1 cellular context compared by ENCODE assay signal in the genomic region with DNA sequence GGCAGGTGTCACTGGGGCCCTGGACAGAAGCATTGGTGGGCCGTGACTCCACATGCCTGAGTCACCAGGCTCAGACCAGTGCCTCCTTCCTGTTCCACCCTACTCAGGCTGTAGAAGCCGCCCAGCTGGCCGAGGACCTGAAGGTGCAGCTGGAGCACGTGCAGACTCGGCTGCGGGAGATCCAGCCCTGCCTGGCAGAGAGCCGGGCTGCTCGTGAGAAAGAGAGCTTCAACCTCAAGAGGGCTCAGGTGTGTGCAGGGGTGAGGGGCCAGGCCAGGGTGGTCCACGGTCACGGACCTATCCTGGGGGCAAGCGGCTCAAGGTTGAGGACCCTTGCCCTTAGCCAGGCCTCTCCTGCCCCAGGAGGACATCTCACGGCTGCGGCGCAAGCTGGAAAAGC.
TF ChIP-seq lines count a peak whose summit lies in the region.

No MANE protein-coding gene starts in this region.

TF ChIP-seq in K562, 482 proteins besides CTCF, POLR2A, EP300 and RAD21:
- TF ChIP-seq, protein P1, sequence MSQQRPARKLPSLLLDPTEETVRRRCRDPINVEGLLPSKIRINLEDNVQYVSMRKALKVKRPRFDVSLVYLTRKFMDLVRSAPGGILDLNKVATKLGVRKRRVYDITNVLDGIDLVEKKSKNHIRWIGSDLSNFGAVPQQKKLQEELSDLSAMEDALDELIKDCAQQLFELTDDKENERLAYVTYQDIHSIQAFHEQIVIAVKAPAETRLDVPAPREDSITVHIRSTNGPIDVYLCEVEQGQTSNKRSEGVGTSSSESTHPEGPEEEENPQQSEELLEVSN (IDR thresholded peaks at IDR 0.05; ENCODE audit: borderline replicate concordance in 1 of 2, extremely low read depth in 1 of 2, insufficient read depth in 1 of 2, insufficient read length in 1 of 2, low read depth in 1 of 2, low read length in 1 of 2, poor library complexity in 1 of 2, severe bottlenecking in 1 of 2), result no peak
- TF ChIP-seq HSF4 (CRISPR knock-in tag; IDR thresholded peaks at IDR 0.05; ENCODE audit: borderline replicate concordance) (no peak), ZFP1 (CRISPR knock-in tag; IDR thresholded peaks at IDR 0.05) (no peak), ZZZ3 (IDR thresholded peaks at IDR 0.05) (no peak), ZNF41 (CRISPR knock-in tag; conservative IDR thresholded peaks at IDR 0.05) (no peak), MED1 (CRISPR knock-in tag; IDR thresholded peaks at IDR 0.05; ENCODE audit: borderline replicate concordance) (no peak), HDGF (IDR thresholded peaks at IDR 0.05) (no peak), POLR2G (IDR thresholded peaks at IDR 0.05; ENCODE audit: low read depth, low read length) (peak; percentile 65), RHOXF2B (CRISPR knock-in tag; conservative IDR thresholded peaks at IDR 0.05) (no peak), ELF4 (CRISPR knock-in tag; IDR thresholded peaks at IDR 0.05) (no peak), GTF2F1 (IDR thresholded peaks at IDR 0.05; ENCODE audit: low read depth, low read length) (no peak), RFX1 (IDR thresholded peaks at IDR 0.05) (no peak), ZNF436 (CRISPR knock-in tag; IDR thresholded peaks at IDR 0.05) (no peak), RBFOX2 (IDR thresholded peaks at IDR 0.05; ENCODE audit: low read depth, low read length) (peak; percentile 58; the same call in 1 of the 2 replicates), MTA2 (IDR thresholded peaks at IDR 0.05; ENCODE audit: low read depth) (no peak), SIX5 (IDR thresholded peaks at IDR 0.05; ENCODE audit: borderline replicate concordance in 1 of 2, insufficient read depth in 1 of 2, low read depth in 1 of 2, low read length in 2 of 2) (no peak), ZNF239 (CRISPR knock-in tag; IDR thresholded peaks at IDR 0.05) (no peak), ZNF263 (CRISPR knock-in tag; IDR thresholded peaks at IDR 0.05; ENCODE audit: borderline replicate concordance) (peak; percentile 11; the same call in 1 of the 2 replicates), POLR2AphosphoS5 (IDR thresholded peaks at IDR 0.05; ENCODE audit: control insufficient read depth, insufficient read depth, low read depth, low read length) (no peak)
- TF ChIP-seq, protein P2, sequence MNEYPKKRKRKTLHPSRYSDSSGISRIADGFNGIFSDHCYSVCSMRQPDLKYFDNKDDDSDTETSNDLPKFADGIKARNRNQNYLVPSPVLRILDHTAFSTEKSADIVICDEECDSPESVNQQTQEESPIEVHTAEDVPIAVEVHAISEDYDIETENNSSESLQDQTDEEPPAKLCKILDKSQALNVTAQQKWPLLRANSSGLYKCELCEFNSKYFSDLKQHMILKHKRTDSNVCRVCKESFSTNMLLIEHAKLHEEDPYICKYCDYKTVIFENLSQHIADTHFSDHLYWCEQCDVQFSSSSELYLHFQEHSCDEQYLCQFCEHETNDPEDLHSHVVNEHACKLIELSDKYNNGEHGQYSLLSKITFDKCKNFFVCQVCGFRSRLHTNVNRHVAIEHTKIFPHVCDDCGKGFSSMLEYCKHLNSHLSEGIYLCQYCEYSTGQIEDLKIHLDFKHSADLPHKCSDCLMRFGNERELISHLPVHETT (CRISPR knock-in tag; conservative IDR thresholded peaks at IDR 0.05 in 1 of 2, IDR thresholded peaks at IDR 0.05 in 1 of 2), result no peak
- TF ChIP-seq, protein P3, sequence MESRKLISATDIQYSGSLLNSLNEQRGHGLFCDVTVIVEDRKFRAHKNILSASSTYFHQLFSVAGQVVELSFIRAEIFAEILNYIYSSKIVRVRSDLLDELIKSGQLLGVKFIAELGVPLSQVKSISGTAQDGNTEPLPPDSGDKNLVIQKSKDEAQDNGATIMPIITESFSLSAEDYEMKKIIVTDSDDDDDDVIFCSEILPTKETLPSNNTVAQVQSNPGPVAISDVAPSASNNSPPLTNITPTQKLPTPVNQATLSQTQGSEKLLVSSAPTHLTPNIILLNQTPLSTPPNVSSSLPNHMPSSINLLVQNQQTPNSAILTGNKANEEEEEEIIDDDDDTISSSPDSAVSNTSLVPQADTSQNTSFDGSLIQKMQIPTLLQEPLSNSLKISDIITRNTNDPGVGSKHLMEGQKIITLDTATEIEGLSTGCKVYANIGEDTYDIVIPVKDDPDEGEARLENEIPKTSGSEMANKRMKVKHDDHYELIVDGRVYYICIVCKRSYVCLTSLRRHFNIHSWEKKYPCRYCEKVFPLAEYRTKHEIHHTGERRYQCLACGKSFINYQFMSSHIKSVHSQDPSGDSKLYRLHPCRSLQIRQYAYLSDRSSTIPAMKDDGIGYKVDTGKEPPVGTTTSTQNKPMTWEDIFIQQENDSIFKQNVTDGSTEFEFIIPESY (CRISPR knock-in tag; IDR thresholded peaks at IDR 0.05), result no peak
- TF ChIP-seq, protein P4, sequence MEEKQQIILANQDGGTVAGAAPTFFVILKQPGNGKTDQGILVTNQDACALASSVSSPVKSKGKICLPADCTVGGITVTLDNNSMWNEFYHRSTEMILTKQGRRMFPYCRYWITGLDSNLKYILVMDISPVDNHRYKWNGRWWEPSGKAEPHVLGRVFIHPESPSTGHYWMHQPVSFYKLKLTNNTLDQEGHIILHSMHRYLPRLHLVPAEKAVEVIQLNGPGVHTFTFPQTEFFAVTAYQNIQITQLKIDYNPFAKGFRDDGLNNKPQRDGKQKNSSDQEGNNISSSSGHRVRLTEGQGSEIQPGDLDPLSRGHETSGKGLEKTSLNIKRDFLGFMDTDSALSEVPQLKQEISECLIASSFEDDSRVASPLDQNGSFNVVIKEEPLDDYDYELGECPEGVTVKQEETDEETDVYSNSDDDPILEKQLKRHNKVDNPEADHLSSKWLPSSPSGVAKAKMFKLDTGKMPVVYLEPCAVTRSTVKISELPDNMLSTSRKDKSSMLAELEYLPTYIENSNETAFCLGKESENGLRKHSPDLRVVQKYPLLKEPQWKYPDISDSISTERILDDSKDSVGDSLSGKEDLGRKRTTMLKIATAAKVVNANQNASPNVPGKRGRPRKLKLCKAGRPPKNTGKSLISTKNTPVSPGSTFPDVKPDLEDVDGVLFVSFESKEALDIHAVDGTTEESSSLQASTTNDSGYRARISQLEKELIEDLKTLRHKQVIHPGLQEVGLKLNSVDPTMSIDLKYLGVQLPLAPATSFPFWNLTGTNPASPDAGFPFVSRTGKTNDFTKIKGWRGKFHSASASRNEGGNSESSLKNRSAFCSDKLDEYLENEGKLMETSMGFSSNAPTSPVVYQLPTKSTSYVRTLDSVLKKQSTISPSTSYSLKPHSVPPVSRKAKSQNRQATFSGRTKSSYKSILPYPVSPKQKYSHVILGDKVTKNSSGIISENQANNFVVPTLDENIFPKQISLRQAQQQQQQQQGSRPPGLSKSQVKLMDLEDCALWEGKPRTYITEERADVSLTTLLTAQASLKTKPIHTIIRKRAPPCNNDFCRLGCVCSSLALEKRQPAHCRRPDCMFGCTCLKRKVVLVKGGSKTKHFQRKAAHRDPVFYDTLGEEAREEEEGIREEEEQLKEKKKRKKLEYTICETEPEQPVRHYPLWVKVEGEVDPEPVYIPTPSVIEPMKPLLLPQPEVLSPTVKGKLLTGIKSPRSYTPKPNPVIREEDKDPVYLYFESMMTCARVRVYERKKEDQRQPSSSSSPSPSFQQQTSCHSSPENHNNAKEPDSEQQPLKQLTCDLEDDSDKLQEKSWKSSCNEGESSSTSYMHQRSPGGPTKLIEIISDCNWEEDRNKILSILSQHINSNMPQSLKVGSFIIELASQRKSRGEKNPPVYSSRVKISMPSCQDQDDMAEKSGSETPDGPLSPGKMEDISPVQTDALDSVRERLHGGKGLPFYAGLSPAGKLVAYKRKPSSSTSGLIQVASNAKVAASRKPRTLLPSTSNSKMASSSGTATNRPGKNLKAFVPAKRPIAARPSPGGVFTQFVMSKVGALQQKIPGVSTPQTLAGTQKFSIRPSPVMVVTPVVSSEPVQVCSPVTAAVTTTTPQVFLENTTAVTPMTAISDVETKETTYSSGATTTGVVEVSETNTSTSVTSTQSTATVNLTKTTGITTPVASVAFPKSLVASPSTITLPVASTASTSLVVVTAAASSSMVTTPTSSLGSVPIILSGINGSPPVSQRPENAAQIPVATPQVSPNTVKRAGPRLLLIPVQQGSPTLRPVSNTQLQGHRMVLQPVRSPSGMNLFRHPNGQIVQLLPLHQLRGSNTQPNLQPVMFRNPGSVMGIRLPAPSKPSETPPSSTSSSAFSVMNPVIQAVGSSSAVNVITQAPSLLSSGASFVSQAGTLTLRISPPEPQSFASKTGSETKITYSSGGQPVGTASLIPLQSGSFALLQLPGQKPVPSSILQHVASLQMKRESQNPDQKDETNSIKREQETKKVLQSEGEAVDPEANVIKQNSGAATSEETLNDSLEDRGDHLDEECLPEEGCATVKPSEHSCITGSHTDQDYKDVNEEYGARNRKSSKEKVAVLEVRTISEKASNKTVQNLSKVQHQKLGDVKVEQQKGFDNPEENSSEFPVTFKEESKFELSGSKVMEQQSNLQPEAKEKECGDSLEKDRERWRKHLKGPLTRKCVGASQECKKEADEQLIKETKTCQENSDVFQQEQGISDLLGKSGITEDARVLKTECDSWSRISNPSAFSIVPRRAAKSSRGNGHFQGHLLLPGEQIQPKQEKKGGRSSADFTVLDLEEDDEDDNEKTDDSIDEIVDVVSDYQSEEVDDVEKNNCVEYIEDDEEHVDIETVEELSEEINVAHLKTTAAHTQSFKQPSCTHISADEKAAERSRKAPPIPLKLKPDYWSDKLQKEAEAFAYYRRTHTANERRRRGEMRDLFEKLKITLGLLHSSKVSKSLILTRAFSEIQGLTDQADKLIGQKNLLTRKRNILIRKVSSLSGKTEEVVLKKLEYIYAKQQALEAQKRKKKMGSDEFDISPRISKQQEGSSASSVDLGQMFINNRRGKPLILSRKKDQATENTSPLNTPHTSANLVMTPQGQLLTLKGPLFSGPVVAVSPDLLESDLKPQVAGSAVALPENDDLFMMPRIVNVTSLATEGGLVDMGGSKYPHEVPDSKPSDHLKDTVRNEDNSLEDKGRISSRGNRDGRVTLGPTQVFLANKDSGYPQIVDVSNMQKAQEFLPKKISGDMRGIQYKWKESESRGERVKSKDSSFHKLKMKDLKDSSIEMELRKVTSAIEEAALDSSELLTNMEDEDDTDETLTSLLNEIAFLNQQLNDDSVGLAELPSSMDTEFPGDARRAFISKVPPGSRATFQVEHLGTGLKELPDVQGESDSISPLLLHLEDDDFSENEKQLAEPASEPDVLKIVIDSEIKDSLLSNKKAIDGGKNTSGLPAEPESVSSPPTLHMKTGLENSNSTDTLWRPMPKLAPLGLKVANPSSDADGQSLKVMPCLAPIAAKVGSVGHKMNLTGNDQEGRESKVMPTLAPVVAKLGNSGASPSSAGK (IDR thresholded peaks at IDR 0.05), result no peak
- TF ChIP-seq, protein P5, sequence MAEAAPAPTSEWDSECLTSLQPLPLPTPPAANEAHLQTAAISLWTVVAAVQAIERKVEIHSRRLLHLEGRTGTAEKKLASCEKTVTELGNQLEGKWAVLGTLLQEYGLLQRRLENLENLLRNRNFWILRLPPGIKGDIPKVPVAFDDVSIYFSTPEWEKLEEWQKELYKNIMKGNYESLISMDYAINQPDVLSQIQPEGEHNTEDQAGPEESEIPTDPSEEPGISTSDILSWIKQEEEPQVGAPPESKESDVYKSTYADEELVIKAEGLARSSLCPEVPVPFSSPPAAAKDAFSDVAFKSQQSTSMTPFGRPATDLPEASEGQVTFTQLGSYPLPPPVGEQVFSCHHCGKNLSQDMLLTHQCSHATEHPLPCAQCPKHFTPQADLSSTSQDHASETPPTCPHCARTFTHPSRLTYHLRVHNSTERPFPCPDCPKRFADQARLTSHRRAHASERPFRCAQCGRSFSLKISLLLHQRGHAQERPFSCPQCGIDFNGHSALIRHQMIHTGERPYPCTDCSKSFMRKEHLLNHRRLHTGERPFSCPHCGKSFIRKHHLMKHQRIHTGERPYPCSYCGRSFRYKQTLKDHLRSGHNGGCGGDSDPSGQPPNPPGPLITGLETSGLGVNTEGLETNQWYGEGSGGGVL (CRISPR knock-in tag; IDR thresholded peaks at IDR 0.05), result no peak
- TF ChIP-seq, protein P6, sequence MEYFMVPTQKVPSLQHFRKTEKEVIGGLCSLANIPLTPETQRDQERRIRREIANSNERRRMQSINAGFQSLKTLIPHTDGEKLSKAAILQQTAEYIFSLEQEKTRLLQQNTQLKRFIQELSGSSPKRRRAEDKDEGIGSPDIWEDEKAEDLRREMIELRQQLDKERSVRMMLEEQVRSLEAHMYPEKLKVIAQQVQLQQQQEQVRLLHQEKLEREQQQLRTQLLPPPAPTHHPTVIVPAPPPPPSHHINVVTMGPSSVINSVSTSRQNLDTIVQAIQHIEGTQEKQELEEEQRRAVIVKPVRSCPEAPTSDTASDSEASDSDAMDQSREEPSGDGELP (CRISPR knock-in tag; IDR thresholded peaks at IDR 0.05; ENCODE audit: borderline replicate concordance), result 0 out of 2 replicates have a peak, but pooled peaks have one; percentile 17
- TF ChIP-seq, protein P7, sequence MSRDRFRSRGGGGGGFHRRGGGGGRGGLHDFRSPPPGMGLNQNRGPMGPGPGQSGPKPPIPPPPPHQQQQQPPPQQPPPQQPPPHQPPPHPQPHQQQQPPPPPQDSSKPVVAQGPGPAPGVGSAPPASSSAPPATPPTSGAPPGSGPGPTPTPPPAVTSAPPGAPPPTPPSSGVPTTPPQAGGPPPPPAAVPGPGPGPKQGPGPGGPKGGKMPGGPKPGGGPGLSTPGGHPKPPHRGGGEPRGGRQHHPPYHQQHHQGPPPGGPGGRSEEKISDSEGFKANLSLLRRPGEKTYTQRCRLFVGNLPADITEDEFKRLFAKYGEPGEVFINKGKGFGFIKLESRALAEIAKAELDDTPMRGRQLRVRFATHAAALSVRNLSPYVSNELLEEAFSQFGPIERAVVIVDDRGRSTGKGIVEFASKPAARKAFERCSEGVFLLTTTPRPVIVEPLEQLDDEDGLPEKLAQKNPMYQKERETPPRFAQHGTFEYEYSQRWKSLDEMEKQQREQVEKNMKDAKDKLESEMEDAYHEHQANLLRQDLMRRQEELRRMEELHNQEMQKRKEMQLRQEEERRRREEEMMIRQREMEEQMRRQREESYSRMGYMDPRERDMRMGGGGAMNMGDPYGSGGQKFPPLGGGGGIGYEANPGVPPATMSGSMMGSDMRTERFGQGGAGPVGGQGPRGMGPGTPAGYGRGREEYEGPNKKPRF (IDR thresholded peaks at IDR 0.05; ENCODE audit: low read depth, low read length), result no peak
